In genomic region chr1:231206856-231207255, GRCh38 we compare ENCODE assay signal across 16 cellular contexts. TPM values are rescaled to one million over a fixed set of nuclear protein-coding genes. Genes with fewer than 3 reads are reported as not detected.
A peak's percentile ranks its signal among the peaks of the same experiment; 100 is the strongest.
DNase-seq lines count a peak whose midpoint lies in the region; TF ChIP-seq lines count a peak whose summit lies in the region.
"Had no signal": no experiment of that assay in that cellular context is flagged by ENCODE, and none has a peak within 500 bp of the region (broad histone marks: within the 10 kb centered on the region; RNA-seq: fewer than 3 reads in every experiment).

No MANE protein-coding gene starts in this region.

- H2BK20ac ChIP-seq in H9 (ENCODE audit: low read depth, low read length, poor library complexity, severe bottlenecking), result no peak overlapping the region

- H3T11ph ChIP-seq in H9 (ENCODE audit: low read length), result no peak overlapping the region

- no peak overlapping the region for H4K8ac ChIP-seq in H9 (replicated peaks; ENCODE audit: insufficient read length, low read depth, low read length)

- peaks cover 2 to 4% of the 10 kb centered on the region in 2 experiments for H3K4me1 Mint-ChIP-seq in H9

- peak; percentile 34; the same call in 2 of the 3 replicates for TF ChIP-seq CTCF in H9 (conservative IDR thresholded peaks at IDR 0.05)

- H3K79me2 ChIP-seq in H9 (ENCODE audit: insufficient read depth, low read length), result no peaks in the 10 kb centered on the region

- H4K20me1 ChIP-seq in H9 (ENCODE audit: control insufficient read depth, insufficient read depth, insufficient read length), result no peaks in the 10 kb centered on the region

- H3K27me3 Mint-ChIP-seq in H9 (ENCODE audit: low read depth), result peaks cover 97% of the 10 kb centered on the region

- H3K9me3 Mint-ChIP-seq in H9, result no peaks in the 10 kb centered on the region; a peak in 1 of 5 replicates
- H3K9me3 Mint-ChIP-seq: activated naive CD4-positive, alpha-beta T cell treated with anti-CD3 and anti-CD28 coated beads for 36 hours; T-helper 1 cell treated with Interleukin-12 subunit alpha and Interleukin-12 subunit beta and Interleukin-4 antibody, amounts not matched to agents 30 μg/mL and 1 μg/mL, for 36 hours had no signal

- no peaks in the 10 kb centered on the region for H3K4me1 ChIP-seq in H9 (ENCODE audit: insufficient read depth, low read length)

- no peak overlapping the region for H3K56ac ChIP-seq in H9 (ENCODE audit: insufficient read length, low read depth, low read length)

- H3K27me3 ChIP-seq in H9 (ENCODE audit: insufficient read depth, low read length), result peaks cover 14% of the 10 kb centered on the region; the same call in 1 of the 2 replicates
- H3K27me3 ChIP-seq: testis had no signal

- H4K91ac ChIP-seq in H9 (ENCODE audit: insufficient read length, low read depth, low read length), result no peak overlapping the region

- H2BK120ac ChIP-seq in H9 (ENCODE audit: low read depth, low read length, poor library complexity, severe bottlenecking), result no peak overlapping the region

- H2AK5ac ChIP-seq in H9 (ENCODE audit: insufficient read length, low read length), result no peak overlapping the region

- no peak overlapping the region for H3K14ac ChIP-seq in H9 (ENCODE audit: insufficient read depth, low read length)

- H2BK5ac ChIP-seq in H9 (ENCODE audit: insufficient read length, low read length), result no peak overlapping the region

- no peak overlapping the region for H3K18ac ChIP-seq in H9 (ENCODE audit: insufficient read length, low read depth, low read length)

- no peak overlapping the region for H4K5ac ChIP-seq in H9 (ENCODE audit: insufficient read length, low read depth, low read length)

- H3K9ac ChIP-seq in H9 (ENCODE audit: extremely low read depth, insufficient read length, low read length), result no peak overlapping the region

- H3K27ac Mint-ChIP-seq in H9, result no peak overlapping the region
- H3K27ac Mint-ChIP-seq: activated CD4-positive, alpha-beta T cell treated with anti-CD3 and anti-CD28 coated beads for 36 hours; activated naive CD4-positive, alpha-beta T cell treated with anti-CD3 and anti-CD28 coated beads for 36 hours; T-helper 1 cell treated with Interleukin-12 subunit alpha and Interleukin-12 subunit beta and Interleukin-4 antibody, amounts not matched to agents 30 μg/mL and 1 μg/mL, for 36 hours had no signal

- no peak overlapping the region for H3K23ac ChIP-seq in H9 (ENCODE audit: insufficient read length, low read depth, low read length)

- H3K36me3 Mint-ChIP-seq in H9 (ENCODE audit: insufficient read depth in 1 of 3, low read depth in 3 of 3), result no peaks in the 10 kb centered on the region

- H2BK15ac ChIP-seq in H9 (ENCODE audit: low read depth, low read length), result no peak overlapping the region

- no CpG with 5 or more reads among the region's 8 CpGs for WGBS in H9 (ENCODE audit: extremely low coverage, insufficient read length, low lambda C conversion rate)

- H3K4me3 Mint-ChIP-seq in H9, result no peak overlapping the region
- H3K4me3 Mint-ChIP-seq: activated CD4-positive, alpha-beta T cell treated with anti-CD3 and anti-CD28 coated beads for 36 hours; activated naive CD4-positive, alpha-beta T cell treated with anti-CD3 and anti-CD28 coated beads for 36 hours; T-helper 1 cell treated with Interleukin-12 subunit alpha and Interleukin-12 subunit beta and Interleukin-4 antibody, amounts not matched to agents 30 μg/mL and 1 μg/mL, for 36 hours had no signal

- H3K79me1 ChIP-seq in H9 (ENCODE audit: insufficient read depth, low read depth, low read length, poor library complexity, severe bottlenecking), result no peaks in the 10 kb centered on the region

- H3K9me3 ChIP-seq in H9 (ENCODE audit: control insufficient read depth, low read depth, low read length), result no peaks in the 10 kb centered on the region
- H3K9me3 ChIP-seq: mucosa of descending colon, testis had no signal

- H3K4me2 ChIP-seq in H9 (ENCODE audit: insufficient read depth, insufficient read length, low read length), result no peak overlapping the region

- H3K4ac ChIP-seq in H9 (ENCODE audit: low read depth, low read length), result no peak overlapping the region

- H2AFZ ChIP-seq in H9 (ENCODE audit: low read length), result no peak overlapping the region

- no peak overlapping the region for H2BK12ac ChIP-seq in H9 (ENCODE audit: insufficient read length, low read depth, low read length)

- H3K23me2 ChIP-seq in H9 (ENCODE audit: insufficient read length, low read depth, low read length, poor library complexity, severe bottlenecking), result no peaks in the 10 kb centered on the region

- H3K27ac ChIP-seq in H9 (ENCODE audit: insufficient read length, low read depth, low read length), result no peak overlapping the region
- H3K27ac ChIP-seq: testis had no signal

- DNase-seq in Ammon's horn (ENCODE audit: low spot score), result peak; percentile 12
- no peak for DNase-seq in H9
- DNase-seq in amniotic epithelial cell (ENCODE audit: low read depth), result peak; percentile 10
- peak; percentile 41 for DNase-seq in iris pigment epithelial cell (ENCODE audit: low read depth)
- no peak for DNase-seq in activated CD4-positive, CD25-positive, alpha-beta regulatory T cell treated with anti-CD3 and anti-CD28 coated beads, Interleukin-2, amount 50 U/mL, for 72 hours
- no peak for DNase-seq in NCI-H774 (lab: John Stamatoyannopoulos, UW)
- no peak for DNase-seq in stimulated activated CD4-positive, alpha-beta T cell treated with anti-CD3 and anti-CD28 coated beads, Interleukin-15, amount 100 ng/mL, for 24 hours
- DNase-seq in activated naive CD4-positive, alpha-beta T cell treated with Interleukin-2 at 50 U/mL for 16 hours, result no peak
- DNase-seq: activated CD4-positive, alpha-beta T cell treated with anti-CD3 and anti-CD28 coated beads for 36 hours; activated naive CD4-positive, alpha-beta T cell treated with anti-CD3 and anti-CD28 coated beads for 36 hours; left cardiac atrium; mucosa of descending colon; occipital lobe; stimulated activated CD4-positive, alpha-beta T cell treated with anti-CD3 and anti-CD28 coated beads, Interleukin-4, amount 100 ng/mL, for 4 hours; testis had no signal

RNA-seq across cellular contexts. Expression of gene GNPAT, which starts 34.2 kb away (rescaled TPM):
- total RNA-seq in H9 (2021), result 38.1 and 39.4 TPM in 2 replicates

RNA-seq across cellular contexts. Expression of gene TRIM67, which starts 45.0 kb away (rescaled TPM):
- not detected in 2 replicates for total RNA-seq in H9 (2021)
- total RNA-seq: activated CD4-positive, alpha-beta T cell treated with anti-CD3 and anti-CD28 coated beads for 36 hours; activated naive CD4-positive, alpha-beta T cell treated with anti-CD3 and anti-CD28 coated beads for 36 hours had no signal

Comparison
In these comparisons a context has a peak if more than half of its experiments do, and no peak if none do; other contexts are left out.
1. DNase-seq: peak in Ammon's horn (single experiment), amniotic epithelial cell (single experiment) and iris pigment epithelial cell (single experiment); none in H9 (single experiment), activated CD4-positive, CD25-positive, alpha-beta regulatory T cell treated with anti-CD3 and anti-CD28 coated beads, Interleukin-2, amount 50 U/mL, for 72 hours (single experiment), NCI-H774 (single experiment), stimulated activated CD4-positive, alpha-beta T cell treated with anti-CD3 and anti-CD28 coated beads, Interleukin-15, amount 100 ng/mL, for 24 hours (single experiment) and activated naive CD4-positive, alpha-beta T cell treated with Interleukin-2 at 50 U/mL for 16 hours (single experiment).